22 cellular contexts compared by ENCODE assay signal in the genomic region with DNA sequence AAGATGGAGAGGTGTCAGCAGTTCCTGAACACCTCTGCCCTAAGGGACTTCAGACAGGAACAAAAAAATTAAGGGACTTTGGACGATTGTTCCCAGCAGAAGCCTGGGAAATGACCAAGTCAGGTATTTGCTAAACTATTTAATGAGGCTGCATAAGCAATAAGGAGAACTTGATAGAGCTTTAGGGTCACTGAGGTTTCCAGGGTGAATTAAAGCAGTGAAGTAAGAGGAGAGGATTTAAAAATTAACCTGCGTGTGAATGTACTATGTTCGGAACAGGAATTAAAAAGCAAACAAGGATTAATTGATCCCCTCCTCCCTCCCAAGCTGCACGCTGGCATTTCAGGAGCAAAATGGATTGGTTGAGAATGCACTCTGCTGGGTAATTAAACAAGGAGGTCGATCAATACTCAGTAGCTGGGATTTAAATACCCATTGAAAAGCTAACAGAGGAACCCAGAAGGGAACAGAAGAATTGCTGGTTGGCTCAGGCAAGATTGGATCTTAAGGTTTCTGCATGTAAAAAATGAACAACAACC.
DNase-seq lines count a peak whose midpoint lies in the region; ATAC-seq, FAIRE-seq and TF ChIP-seq lines count a peak whose summit lies in the region.
"Had no signal": no experiment of that assay in that cellular context is flagged by ENCODE, and none has a peak within 500 bp of the region (broad histone marks: within the 10 kb centered on the region; RNA-seq: fewer than 3 reads in every experiment).

No MANE protein-coding gene starts in this region.

- H3K4me3 ChIP-seq in hepatocyte (no peak overlapping the region), pancreas (peak overlapping the region in 2 of 4 donors; percentile 2 to 14), gastroesophageal sphincter (no peak overlapping the region)
- H3K4me3 ChIP-seq: BLaER1 treated with 17β-estradiol and CSF1 and Interleukin-3, amounts not matched to agents 10 nM and 100 nM; dorsolateral prefrontal cortex; psoas muscle; vagina had no signal

- no peak for TF ChIP-seq EP300 in gastroesophageal sphincter (IDR thresholded peaks at IDR 0.05)

- H3K9me2 ChIP-seq in hepatocyte (replicated peaks; ENCODE audit: insufficient read depth), result no peaks in the 10 kb centered on the region

- peak overlapping the region; percentile 50 for H3K4me2 ChIP-seq in hepatocyte

- FAIRE-seq in pancreas (lab: Jason Lieb, UNC), result no peak
- FAIRE-seq: GM18507 had no signal

- WGBS in hepatocyte (ENCODE audit: low lambda C conversion rate, missing lambda C conversion rate), result 57% methylated on average over 5 of the region's 5 CpGs
- WGBS in pancreas, 2 donors, result 11 to 18% methylated on average over 5 of the region's 5 CpGs
- WGBS in gastroesophageal sphincter (ENCODE audit: low coverage in 1 of 2), 2 donors, result 66 to 87% methylated on average over 4 to 5 of the region's 5 CpGs

- ATAC-seq in pancreas (peak; percentile 80 to 90 (median 84)), GM21737 (IDR thresholded peaks at IDR 0.05; ENCODE audit: unreplicated experiment) (no peak), gastroesophageal sphincter (no peak)
- ATAC-seq: psoas muscle had no signal

- H4K20me1 ChIP-seq in hepatocyte (ENCODE audit: insufficient read depth, poor library complexity, severe bottlenecking), result no peaks in the 10 kb centered on the region
- H4K20me1 ChIP-seq: BLaER1 treated with 17β-estradiol and CSF1 and Interleukin-3, amounts not matched to agents 10 nM and 100 nM had no signal

- H3K4me1 ChIP-seq in hepatocyte (ENCODE audit: insufficient read depth), result peaks cover 29% of the 10 kb centered on the region
- peaks cover 22 to 28% (median 22%) of the 10 kb centered on the region in 3 donors for H3K4me1 ChIP-seq in pancreas
- H3K4me1 ChIP-seq in gastroesophageal sphincter, result no peaks in the 10 kb centered on the region
- H3K4me1 ChIP-seq: psoas muscle had no signal

- no peak for TF ChIP-seq CTCF in 22Rv1 (IDR thresholded peaks at IDR 0.05)
- no peak for TF ChIP-seq CTCF in hepatocyte (IDR thresholded peaks at IDR 0.05; ENCODE audit: poor library complexity)
- TF ChIP-seq CTCF in pancreas (IDR thresholded peaks at IDR 0.05), result no peak
- no peak for TF ChIP-seq CTCF in gastroesophageal sphincter (IDR thresholded peaks at IDR 0.05)

- no peak overlapping the region for H2AFZ ChIP-seq in hepatocyte

- no peaks in the 10 kb centered on the region for H3K36me3 ChIP-seq in hepatocyte (replicated peaks; ENCODE audit: insufficient read depth, low read depth)
- H3K36me3 ChIP-seq in pancreas, result no peaks in the 10 kb centered on the region
- no peaks in the 10 kb centered on the region for H3K36me3 ChIP-seq in gastroesophageal sphincter
- H3K36me3 ChIP-seq: vagina had no signal

- intact Hi-C loops in pancreas (cut with DNase I), result no loop called here

- H3K27ac ChIP-seq in 22Rv1, result peak overlapping the region; percentile 46
- peak overlapping the region; percentile 41 for H3K27ac ChIP-seq in hepatocyte
- H3K27ac ChIP-seq in pancreas, result peak overlapping the region; percentile 21 to 62 (median 52)
- H3K27ac ChIP-seq in gastroesophageal sphincter, result no peak overlapping the region
- H3K27ac ChIP-seq: BLaER1 treated with 17β-estradiol and CSF1 and Interleukin-3, amounts not matched to agents 10 nM and 100 nM; psoas muscle had no signal

- peak; percentile 75 for DNase-seq in NCI-H748 (lab: John Stamatoyannopoulos, UW; ENCODE audit: unreplicated experiment)
- DNase-seq in hepatocyte (ENCODE audit: low spot score), result peak; percentile 35
- peak in 3 of 6 donors; percentile 41 to 64 (median 52) for DNase-seq in pancreas
- DNase-seq in Kasumi-1 (lab: John Stamatoyannopoulos, UW), result no peak
- no peak for DNase-seq in NCI-H1105 (lab: John Stamatoyannopoulos, UW)
- DNase-seq: activated B cell treated with CpG ODN at 0.5 μM for 24 hours; activated CD4-positive, alpha-beta T cell treated with anti-CD3 and anti-CD28 coated beads, Interleukin-2, amount 50 U/mL, for 48 hours; activated gamma-delta T cell; dorsolateral prefrontal cortex; NCI-H187; NCI-H345; psoas muscle; RPMI8226; stimulated activated CD4-positive, alpha-beta T cell treated with anti-CD3 and anti-CD28 coated beads, Interleukin-12 subunit alpha, Interleukin-12 subunit beta, amount 100 ng/mL, for 4 hours; stimulated activated CD8-positive, alpha-beta memory T cell treated with anti-CD3 and anti-CD28 coated beads, Interleukin-4, amount 100 ng/mL, for 48 hours; T-helper 9 cell had no signal

- H3K79me2 ChIP-seq in hepatocyte, result no peaks in the 10 kb centered on the region

- no peak for TF ChIP-seq POLR2A in gastroesophageal sphincter (IDR thresholded peaks at IDR 0.05)

- H3K27me3 ChIP-seq in hepatocyte (no peaks in the 10 kb centered on the region), pancreas (no peaks in the 10 kb centered on the region), gastroesophageal sphincter (no peaks in the 10 kb centered on the region)
- H3K27me3 ChIP-seq: vagina had no signal

- H3K9me3 ChIP-seq in hepatocyte (ENCODE audit: low read depth) (no peaks in the 10 kb centered on the region), pancreas (no peaks in the 10 kb centered on the region), gastroesophageal sphincter (no peaks in the 10 kb centered on the region)
- H3K9me3 ChIP-seq: psoas muscle, vagina had no signal

Comparison
In these comparisons a context has a peak if more than half of its experiments do, and no peak if none do; other contexts are left out.
1. H3K27ac ChIP-seq: peak in 22Rv1 (single experiment), hepatocyte (single experiment) and pancreas (4 of 4); none in gastroesophageal sphincter (0 of 4).
2. DNase-seq: peak in NCI-H748 (single experiment) and hepatocyte (single experiment); none in Kasumi-1 (0 of 2) and NCI-H1105 (single experiment).
3. ATAC-seq: peak in pancreas (4 of 4); none in GM21737 (single experiment) and gastroesophageal sphincter (single experiment).